Comparison of ENCODE assay signal across 22 cellular contexts in genomic region chr4:40661803-40662202, GRCh38. TPM values are rescaled to one million over a fixed set of nuclear protein-coding genes. Genes with fewer than 3 reads are reported as not detected.
"Had no signal": no experiment of that assay in that cellular context is flagged by ENCODE, and none has a peak within 500 bp of the region (broad histone marks: within the 10 kb centered on the region; RNA-seq: fewer than 3 reads in every experiment).

No MANE protein-coding gene starts in this region.

- H3K4me1 ChIP-seq: foreskin keratinocyte, left ventricle myocardium inferior, lower lobe of right lung, parathyroid adenoma, psoas muscle, tibial artery, uterus had no signal

- H3K36me3 ChIP-seq: left ventricle myocardium inferior, lower lobe of right lung, right lobe of liver, tibial artery, upper lobe of left lung, uterus had no signal

- H3K27me3 ChIP-seq: foreskin keratinocyte, right lobe of liver, tibial artery, upper lobe of left lung, uterus had no signal

- H3K9me3 ChIP-seq: left ventricle myocardium inferior, lower lobe of right lung, psoas muscle, right lobe of liver, tibial artery, upper lobe of left lung, uterus had no signal

- ATAC-seq: foreskin keratinocyte; left cardiac atrium; lower lobe of right lung; psoas muscle; stimulated activated effector memory CD8-positive, alpha-beta T cell treated with anti-CD3 and anti-CD28 coated beads, Interleukin-12 subunit alpha, Interleukin-12 subunit beta, amount 100 ng/mL, for 72 hours; stimulated activated naive CD8-positive, alpha-beta T cell treated with anti-CD3 and anti-CD28 coated beads, Interleukin-15, Interleukin-2, amounts not matched to agents 100 U/mL and 50 U/mL, for 24 hours had no signal

- H3K27me3 Mint-ChIP-seq: naive B cell had no signal

- H3K36me3 Mint-ChIP-seq: naive B cell had no signal

- H3K27ac ChIP-seq: foreskin keratinocyte, left ventricle myocardium inferior, lower lobe of right lung, parathyroid adenoma, psoas muscle, tibial artery, uterus had no signal

- H3K4me3 ChIP-seq: left ventricle myocardium inferior, lower lobe of right lung, psoas muscle, right lobe of liver, tibial artery, upper lobe of left lung, uterus had no signal

- FAIRE-seq: endothelial cell of umbilical vein, kidney had no signal

- DNase-seq: dermis blood vessel endothelial cell; erythroblast; foreskin keratinocyte; kidney; left cardiac atrium; left ventricle myocardium inferior; lower lobe of right lung; mesendoderm; naive B cell; psoas muscle; retina; right lobe of liver; stimulated activated CD4-positive, alpha-beta T cell treated with anti-CD3 and anti-CD28 coated beads, Interleukin-4, amount 100 ng/mL, for 1 hour; stimulated activated CD8-positive, alpha-beta memory T cell treated with anti-CD3 and anti-CD28 coated beads, Interleukin-4, amount 100 ng/mL, for 48 hours; stimulated activated naive CD8-positive, alpha-beta T cell treated with anti-CD3 and anti-CD28 coated beads, Interleukin-15, Interleukin-2, amounts not matched to agents 100 U/mL and 50 U/mL, for 24 hours; tibial artery; upper lobe of left lung; uterus had no signal

- H3K4me3 Mint-ChIP-seq: naive B cell; nephron; stimulated activated effector memory CD8-positive, alpha-beta T cell treated with anti-CD3 and anti-CD28 coated beads, Interleukin-12 subunit alpha, Interleukin-12 subunit beta, amount 100 ng/mL, for 72 hours had no signal

- H3K79me2 ChIP-seq: parathyroid adenoma had no signal

- H2AFZ ChIP-seq: parathyroid adenoma had no signal

- H3K9me3 Mint-ChIP-seq: naive B cell; nephron; stimulated activated effector memory CD8-positive, alpha-beta T cell treated with anti-CD3 and anti-CD28 coated beads, Interleukin-12 subunit alpha, Interleukin-12 subunit beta, amount 100 ng/mL, for 72 hours had no signal

- H3K27ac Mint-ChIP-seq: stimulated activated effector memory CD8-positive, alpha-beta T cell treated with anti-CD3 and anti-CD28 coated beads, Interleukin-12 subunit alpha, Interleukin-12 subunit beta, amount 100 ng/mL, for 72 hours had no signal

RNA-seq across cellular contexts. Expression of gene RBM47, which starts 32.1 kb away (rescaled TPM):
- total RNA-seq: endothelial cell of umbilical vein had no signal
- polyA plus RNA-seq: endothelial cell of umbilical vein had no signal
